ENCODE assay signal across 14 cellular contexts in the genomic region with DNA sequence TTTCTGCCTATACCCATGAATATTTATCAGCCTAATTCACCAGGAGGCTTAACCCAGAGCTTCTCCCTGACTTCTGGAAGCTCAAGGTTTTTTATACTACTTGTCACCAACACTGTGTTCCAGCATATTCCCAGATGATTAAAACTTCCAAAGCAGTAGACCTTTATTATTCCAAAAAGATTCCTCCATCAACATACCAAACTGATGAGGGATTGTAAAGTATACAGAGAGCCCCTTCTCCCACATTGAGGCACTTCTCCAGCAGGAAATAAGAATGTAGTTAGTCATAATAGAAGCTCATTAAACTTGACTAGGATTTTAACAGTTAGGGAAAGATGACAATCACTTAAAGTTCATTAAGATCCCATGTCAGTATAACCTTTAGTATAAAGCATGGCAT. TPM values are rescaled to one million over a fixed set of nuclear protein-coding genes. Genes with fewer than 3 reads are reported as not detected.
DNase-seq lines count a peak whose midpoint lies in the region; ATAC-seq and TF ChIP-seq lines count a peak whose summit lies in the region.
"Had no signal": no experiment of that assay in that cellular context is flagged by ENCODE, and none has a peak within 500 bp of the region (broad histone marks: within the 10 kb centered on the region; RNA-seq: fewer than 3 reads in every experiment).

No MANE protein-coding gene starts in this region.

- H3K36me3 ChIP-seq in vagina: no peaks in the 10 kb centered on the region
- no peaks in the 10 kb centered on the region for H3K36me3 ChIP-seq in lower lobe of right lung
- H3K36me3 ChIP-seq: prostate gland had no signal

- peak overlapping the region; percentile 25; the same call in 1 of the 2 replicates for H3K4me3 Mint-ChIP-seq in HFFc6
- H3K4me3 Mint-ChIP-seq: activated CD8-positive, alpha-beta T cell treated with anti-CD3 and anti-CD28 coated beads, Interleukin-2, amount 10 ng/mL, durations not matched to agents 7 days and 5 days; dendritic cell treated with granulocyte-macrophage colony-stimulating factor and Interleukin-4, amounts not matched to agents 40 ng/mL and 50 ng/mL, for 4 days had no signal

- H3K27ac ChIP-seq in foreskin keratinocyte: no peak overlapping the region
- H3K27ac ChIP-seq in vagina: peak overlapping the region; percentile 38
- no peak overlapping the region for H3K27ac ChIP-seq in lower lobe of right lung
- H3K27ac ChIP-seq: prostate gland had no signal

- H3K4me3 ChIP-seq in vagina (no peak overlapping the region), lower lobe of right lung (no peak overlapping the region)
- H3K4me3 ChIP-seq: hepatocyte, lung, prostate gland had no signal

- peaks cover 11% of the 10 kb centered on the region for H3K9me3 Mint-ChIP-seq in HFFc6
- H3K9me3 Mint-ChIP-seq: dendritic cell treated with granulocyte-macrophage colony-stimulating factor and Interleukin-4, amounts not matched to agents 40 ng/mL and 50 ng/mL, for 4 days had no signal

- H3K27me3 Mint-ChIP-seq in HFFc6 (ENCODE audit: insufficient read depth): no peaks in the 10 kb centered on the region
- H3K27me3 Mint-ChIP-seq: dendritic cell treated with granulocyte-macrophage colony-stimulating factor and Interleukin-4, amounts not matched to agents 40 ng/mL and 50 ng/mL, for 4 days had no signal

- H3K27me3 ChIP-seq in foreskin keratinocyte (no peaks in the 10 kb centered on the region), vagina (no peaks in the 10 kb centered on the region), lower lobe of right lung (ENCODE audit: low read depth) (no peaks in the 10 kb centered on the region)
- H3K27me3 ChIP-seq: hepatocyte had no signal

- peaks cover 14% of the 10 kb centered on the region for H3K4me1 ChIP-seq in foreskin keratinocyte
- H3K4me1 ChIP-seq in vagina: peaks cover 16% of the 10 kb centered on the region
- H3K4me1 ChIP-seq in lower lobe of right lung: no peaks in the 10 kb centered on the region
- H3K4me1 ChIP-seq: prostate gland had no signal

- TF ChIP-seq CTCF in HFFc6 (IDR thresholded peaks at IDR 0.05) (no peak), foreskin keratinocyte (conservative IDR thresholded peaks at IDR 0.05) (no peak), vagina (IDR thresholded peaks at IDR 0.05) (no peak), lower lobe of right lung (IDR thresholded peaks at IDR 0.05) (no peak)

- TF ChIP-seq POLR2A in vagina (IDR thresholded peaks at IDR 0.05): no peak

- intact Hi-C loops in vagina (cut with DNase I) (loop anchor here (5.0 kb wide), 1 partner anchor 144 kb away; no protein-coding TSS in a partner anchor), lower lobe of right lung (cut with DNase I) (no loop called here)

- DNase-seq in HFFc6 (peak; percentile 55), amniotic stem cell (lab: John Stamatoyannopoulos, UW) (peak; percentile 24), foreskin keratinocyte (peak in 1 of 2 donors; percentile 44), vagina (ENCODE audit: extremely low spot score in 2 of 2) (no peak), lower lobe of right lung (no peak), cortex of kidney (lab: John Stamatoyannopoulos, UW) (no peak)
- DNase-seq in stimulated activated CD4-positive, alpha-beta T cell treated with anti-CD3 and anti-CD28 coated beads, Interleukin-2, amount 100 ng/mL, for 48 hours: no peak
- DNase-seq: activated CD8-positive, alpha-beta T cell treated with anti-CD3 and anti-CD28 coated beads, Interleukin-2, amount 10 ng/mL, durations not matched to agents 7 days and 5 days; activated naive CD4-positive, alpha-beta T cell; Karpas-422 had no signal

- H3K9me3 ChIP-seq in vagina: no peaks in the 10 kb centered on the region
- H3K9me3 ChIP-seq in lower lobe of right lung: no peaks in the 10 kb centered on the region
- H3K9me3 ChIP-seq: prostate gland had no signal

- ATAC-seq in foreskin keratinocyte (peak; percentile 18), lower lobe of right lung (no peak)
- ATAC-seq: activated CD8-positive, alpha-beta T cell treated with anti-CD3 and anti-CD28 coated beads, Interleukin-2, amount 10 ng/mL, durations not matched to agents 7 days and 5 days had no signal

- H3K36me3 Mint-ChIP-seq in HFFc6 (ENCODE audit: low read depth): peaks cover 11% of the 10 kb centered on the region

- H3K27ac Mint-ChIP-seq in HFFc6: peak overlapping the region; percentile 64
- H3K27ac Mint-ChIP-seq: activated CD8-positive, alpha-beta T cell treated with anti-CD3 and anti-CD28 coated beads, Interleukin-2, amount 10 ng/mL, durations not matched to agents 7 days and 5 days; dendritic cell treated with granulocyte-macrophage colony-stimulating factor and Interleukin-4, amounts not matched to agents 40 ng/mL and 50 ng/mL, for 4 days had no signal

- peaks cover 75% of the 10 kb centered on the region for H3K4me1 Mint-ChIP-seq in HFFc6 (ENCODE audit: low read depth)

RNA-seq across cellular contexts. Expression of gene CEP126, which starts 51.4 kb away (rescaled TPM):
- 1 to 10 TPM; 1.8 to 2.4 (median 2.1) TPM for total RNA-seq in HFFc6 (2021; fragmentation: NEBNext Ultra II Directional; extraction: Animal tissue kit (Norgen Biotek cat#: 25700))
- total RNA-seq in foreskin keratinocyte: 1.2 and 1.7 TPM in 2 replicates
- polyA plus RNA-seq in foreskin keratinocyte: 0.74 and 1.2 TPM in 2 replicates
- total RNA-seq in vagina: 9.6 TPM
- 6.4 TPM for total RNA-seq in lower lobe of right lung

RNA-seq across cellular contexts. Expression of gene ANGPTL5, which starts 53.0 kb away (rescaled TPM):
- not detected for total RNA-seq in HFFc6 (2021; fragmentation: NEBNext Ultra II Directional; extraction: Animal tissue kit (Norgen Biotek cat#: 25700))
- total RNA-seq in foreskin keratinocyte (not detected in 2 replicates), vagina (not detected), lower lobe of right lung (0.71 TPM)
- polyA plus RNA-seq in foreskin keratinocyte: not detected in 2 replicates
- total RNA-seq: activated CD8-positive, alpha-beta T cell treated with anti-CD3 and anti-CD28 coated beads, Interleukin-2, amount 10 ng/mL, durations not matched to agents 7 days and 5 days; hepatocyte had no signal

Comparison
In these comparisons a context has a peak if more than half of its experiments do, and no peak if none do; other contexts are left out.
1. DNase-seq: peak in HFFc6 (single experiment) and amniotic stem cell (single experiment); none in vagina (0 of 2), lower lobe of right lung (single experiment), cortex of kidney (single experiment) and stimulated activated CD4-positive, alpha-beta T cell treated with anti-CD3 and anti-CD28 coated beads, Interleukin-2, amount 100 ng/mL, for 48 hours (0 of 2).